1 cellular context compared by ENCODE assay signal in the genomic region with DNA sequence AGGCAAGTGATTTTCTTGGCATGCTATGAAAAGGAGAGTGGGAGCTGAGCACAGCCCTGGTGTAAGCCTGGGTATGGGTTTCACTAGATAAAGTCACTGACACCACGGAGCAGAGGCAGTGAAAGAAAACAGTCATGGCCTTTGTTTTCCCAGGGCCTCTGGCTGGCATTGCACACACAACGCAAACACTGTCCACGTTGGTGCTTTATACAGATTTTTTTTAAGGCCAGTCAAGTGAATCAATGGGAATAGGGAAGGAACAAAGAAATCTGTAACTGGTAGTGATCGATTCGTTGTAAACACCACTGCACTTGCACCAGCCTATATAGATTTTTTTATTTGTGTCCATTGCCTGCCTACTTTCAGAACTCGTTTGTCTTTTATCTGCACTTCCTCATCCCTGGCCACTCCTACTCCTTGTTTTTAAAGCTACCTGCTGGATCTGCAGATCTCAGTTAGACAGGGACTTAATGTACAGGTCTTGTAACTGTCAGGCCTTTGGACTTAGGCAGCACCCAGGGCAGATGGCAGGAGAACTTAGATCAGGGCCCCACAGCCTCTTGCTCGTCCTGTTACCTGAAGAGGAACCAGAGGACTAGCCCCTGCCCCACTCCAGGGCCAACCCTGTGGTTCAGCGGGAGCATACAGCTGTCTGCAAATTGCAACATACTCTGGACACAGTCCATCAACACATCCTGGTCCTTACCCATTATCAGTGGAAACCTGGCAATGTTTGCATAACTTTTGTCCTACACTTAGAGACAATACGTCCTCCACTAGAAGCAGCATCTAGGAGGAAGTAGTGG.
TF ChIP-seq lines count a peak whose summit lies in the region.

No MANE protein-coding gene starts in this region.

TF ChIP-seq in K562, 482 proteins besides CTCF, POLR2A, EP300 and RAD21 (continued from another document):
- TF ChIP-seq PHB2 (IDR thresholded peaks at IDR 0.05; ENCODE audit: low read depth) (no peak), CBX5 (IDR thresholded peaks at IDR 0.05; ENCODE audit: borderline replicate concordance, low read depth) (no peak), PHF20 (IDR thresholded peaks at IDR 0.05; ENCODE audit: partially characterized antibody) (no peak), MYNN (IDR thresholded peaks at IDR 0.05) (peak; percentile 31; the same call in 1 of the 2 replicates), MYNN (CRISPR knock-in tag; IDR thresholded peaks at IDR 0.05) (no peak)
- TF ChIP-seq, protein P1, sequence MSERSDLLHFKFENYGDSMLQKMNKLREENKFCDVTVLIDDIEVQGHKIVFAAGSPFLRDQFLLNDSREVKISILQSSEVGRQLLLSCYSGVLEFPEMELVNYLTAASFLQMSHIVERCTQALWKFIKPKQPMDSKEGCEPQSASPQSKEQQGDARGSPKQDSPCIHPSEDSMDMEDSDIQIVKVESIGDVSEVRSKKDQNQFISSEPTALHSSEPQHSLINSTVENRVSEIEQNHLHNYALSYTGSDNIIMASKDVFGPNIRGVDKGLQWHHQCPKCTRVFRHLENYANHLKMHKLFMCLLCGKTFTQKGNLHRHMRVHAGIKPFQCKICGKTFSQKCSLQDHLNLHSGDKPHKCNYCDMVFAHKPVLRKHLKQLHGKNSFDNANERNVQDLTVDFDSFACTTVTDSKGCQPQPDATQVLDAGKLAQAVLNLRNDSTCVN (CRISPR knock-in tag; IDR thresholded peaks at IDR 0.05) = no peak
- TF ChIP-seq, protein P2, sequence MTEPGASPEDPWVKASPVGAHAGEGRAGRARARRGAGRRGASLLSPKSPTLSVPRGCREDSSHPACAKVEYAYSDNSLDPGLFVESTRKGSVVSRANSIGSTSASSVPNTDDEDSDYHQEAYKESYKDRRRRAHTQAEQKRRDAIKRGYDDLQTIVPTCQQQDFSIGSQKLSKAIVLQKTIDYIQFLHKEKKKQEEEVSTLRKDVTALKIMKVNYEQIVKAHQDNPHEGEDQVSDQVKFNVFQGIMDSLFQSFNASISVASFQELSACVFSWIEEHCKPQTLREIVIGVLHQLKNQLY (CRISPR knock-in tag; conservative IDR thresholded peaks at IDR 0.05) = no peak
